7 cellular contexts compared by ENCODE assay signal in genomic region chr9:36321903-36322302, GRCh38.
DNase-seq lines count a peak whose midpoint lies in the region; ATAC-seq, FAIRE-seq and TF ChIP-seq lines count a peak whose summit lies in the region.
"Not testable (repeated sequence)": the region's sequence is repeated elsewhere in the genome, so short reads cannot be mapped to it uniquely, and the experiment has no call there.

No MANE protein-coding gene starts in this region.

- not testable (repeated sequence) for H3K4me3 ChIP-seq in A549; HEK293 (ENCODE audit: low read depth, low read length); Karpas-422 (ENCODE audit: low read length); K562

- H3K36me3 Mint-ChIP-seq in type B pancreatic cell, result not testable (repeated sequence)

- intact Hi-C loops in K562 (cut with micrococcal nuclease), result not testable (repeated sequence)

- peaks cover 16% of the 10 kb centered on the region for H3K9me3 ChIP-seq in A549
- H3K9me3 ChIP-seq in HEK293 (ENCODE audit: control insufficient read depth, insufficient read depth, low read depth, low read length); Karpas-422 (ENCODE audit: low read length); K562 (replicated peaks; ENCODE audit: control insufficient read depth, insufficient read depth, low read depth, low read length): not testable (repeated sequence)

- not testable (repeated sequence) for BruUV-seq in K562 (replicated peaks; lab: Mats Ljungman, UMichigan)

- POLR2A ChIA-PET in A549 (lab: Yijun Ruan, JAX); K562 (lab: Yijun Ruan, JAX): not testable (repeated sequence)
- POLR2A ChIA-PET in HEK293 (lab: Yijun Ruan, JAX), result interaction anchor here (0.6 kb wide), 1 partner anchor 8 kb away, joined by 6 read pairs; no protein-coding TSS in a partner anchor

- TF ChIP-seq POLR2A in A549 (IDR thresholded peaks at IDR 0.05; ENCODE audit: low read length); K562 (conservative IDR thresholded peaks at IDR 0.05): not testable (repeated sequence)

- H3K79me2 ChIP-seq in Karpas-422 (ENCODE audit: low read length); K562 (ENCODE audit: control insufficient read depth, insufficient read depth, low read length): not testable (repeated sequence)

- TF ChIP-seq EP300 in A549 (IDR thresholded peaks at IDR 0.05); K562 (IDR thresholded peaks at IDR 0.05; ENCODE audit: low read length): not testable (repeated sequence)

- not testable (repeated sequence) for H3K27me3 Mint-ChIP-seq in type B pancreatic cell

- FAIRE-seq in A549 (lab: Jason Lieb, UNC) (peak; percentile 51), urothelium cell line (lab: Jason Lieb, UNC) (peak; percentile 9)
- not testable (repeated sequence) for FAIRE-seq in K562 (lab: Jason Lieb, UNC)

- not testable (repeated sequence) for H3K9me2 ChIP-seq in Karpas-422 (replicated peaks; ENCODE audit: insufficient read depth, low read length)

- not testable (repeated sequence) for TF ChIP-seq RAD21 in A549 (conservative IDR thresholded peaks at IDR 0.05 in 1 of 2, IDR thresholded peaks at IDR 0.05 in 1 of 2); K562 (CRISPR knock-in tag; conservative IDR thresholded peaks at IDR 0.05 in 1 of 2, IDR thresholded peaks at IDR 0.05 in 1 of 2)

- peak overlapping the region; percentile 98 for H3K27ac Mint-ChIP-seq in type B pancreatic cell

- WGBS in A549 (ENCODE audit: missing lambda C conversion rate), result 87% methylated on average over 4 of the region's 4 CpGs
- WGBS in K562 (ENCODE audit: insufficient coverage, low coverage, missing lambda C conversion rate), result 0% methylated on average over 4 of the region's 4 CpGs

- not testable (repeated sequence) for DNase-seq in A549 (ENCODE audit: low read depth in 1 of 2, low spot score in 1 of 2); K562 (ENCODE audit: extremely low read depth in 1 of 4, low spot score in 3 of 4); epithelial cell of prostate (ENCODE audit: low read depth, low spot score); type B pancreatic cell (ENCODE audit: extremely low spot score, unreplicated experiment); urothelium cell line (ENCODE audit: low spot score)
- peak; percentile 22 for DNase-seq in Karpas-422

- in situ Hi-C loops in K562 (cut with MboI), result loop anchor here (5.0 kb wide), 1 partner anchor 70 kb away; no protein-coding TSS in a partner anchor

- ATAC-seq in A549, K562: not testable (repeated sequence)

- H3K4me3 Mint-ChIP-seq in type B pancreatic cell, result not testable (repeated sequence)

- H2AFZ ChIP-seq in Karpas-422 (ENCODE audit: low read length); K562 (ENCODE audit: low read depth, low read length): not testable (repeated sequence)

- H3K27me3 ChIP-seq in Karpas-422 (ENCODE audit: low read length); K562 (ENCODE audit: control insufficient read depth in 2 of 2, insufficient read depth in 2 of 2, low read length in 2 of 2): not testable (repeated sequence)

- peak overlapping the region in 1 of 2 experiments; percentile 99; a peak in 3 of 6 replicates for H3K27ac ChIP-seq in A549
- H3K27ac ChIP-seq in HEK293 (ENCODE audit: extremely low read depth, low read depth, low read length); Karpas-422 (ENCODE audit: low read length); K562 (ENCODE audit: extremely low read depth, low read depth, low read length): not testable (repeated sequence)
- peak overlapping the region; percentile 99 for H3K27ac ChIP-seq in epithelial cell of prostate

- not testable (repeated sequence) for H3K9ac ChIP-seq in Karpas-422 (ENCODE audit: low read length); K562 (ENCODE audit: insufficient read depth in 1 of 2, low read depth in 2 of 2, low read length in 2 of 2)

- H3K4me2 ChIP-seq in A549; Karpas-422 (ENCODE audit: low read depth, low read length, poor library complexity, severe bottlenecking); K562 (ENCODE audit: insufficient read depth, low read length): not testable (repeated sequence)

- peaks cover 40% of the 10 kb centered on the region for H3K4me1 ChIP-seq in A549
- not testable (repeated sequence) for H3K4me1 ChIP-seq in HEK293 (ENCODE audit: control insufficient read depth, insufficient read depth, low read length); Karpas-422 (ENCODE audit: low read length); K562 (replicated peaks in 1 of 2; ENCODE audit: control insufficient read depth in 2 of 2, insufficient read depth in 2 of 2, low read length in 2 of 2)

- not testable (repeated sequence) for TF ChIP-seq CTCF in A549 (IDR thresholded peaks at IDR 0.05); HEK293 (tag by site-specific recombination; IDR thresholded peaks at IDR 0.05); K562 (IDR thresholded peaks at IDR 0.05 in 2 of 3, conservative IDR thresholded peaks at IDR 0.05 in 1 of 3; ENCODE audit: insufficient read depth in 2 of 3, low read depth in 1 of 3, low read length in 3 of 3); type B pancreatic cell (conservative IDR thresholded peaks at IDR 0.05)

- H4K20me1 ChIP-seq in Karpas-422 (ENCODE audit: insufficient read depth, low read depth, low read length); K562 (replicated peaks; ENCODE audit: control insufficient read depth, insufficient read depth, low read length): not testable (repeated sequence)

- CTCF ChIA-PET in A549 (lab: Yijun Ruan, JAX), result interaction anchor here (1.4 to 2.8 kb wide), 2 partner anchors 19 to 74 kb away, joined by 3 to 10 read pairs; no protein-coding TSS in a partner anchor
- CTCF ChIA-PET in HEK293 (lab: Yijun Ruan, JAX); K562 (lab: Yijun Ruan, JAX; ENCODE audit: low intra/inter-chr PET ratio): not testable (repeated sequence)

- H3K9me3 Mint-ChIP-seq in type B pancreatic cell, result peaks cover 13% of the 10 kb centered on the region

- not testable (repeated sequence) for H3K9me1 ChIP-seq in K562 (ENCODE audit: control insufficient read depth, insufficient read depth, low read length)

- H3K36me3 ChIP-seq in HEK293 (ENCODE audit: control insufficient read depth in 2 of 2, insufficient read depth in 1 of 2, low read length in 2 of 2); Karpas-422 (ENCODE audit: insufficient read depth, low read length); K562 (ENCODE audit: control insufficient read depth, insufficient read depth, low read length): not testable (repeated sequence)

- not testable (repeated sequence) for H3K4me1 Mint-ChIP-seq in type B pancreatic cell (ENCODE audit: unreplicated experiment)

TF ChIP-seq in HEK293, 187 proteins besides CTCF, POLR2A, EP300 and RAD21:
- TF ChIP-seq ZNF146 (tag by site-specific recombination; IDR thresholded peaks at IDR 0.05) (peak; percentile 89), ZNF580 (tag by site-specific recombination; IDR thresholded peaks at IDR 0.05) (0 out of 2 replicates have a peak, but pooled peaks have one; percentile 49)

TF ChIP-seq in K562, 482 proteins besides CTCF, POLR2A, EP300 and RAD21:
- TF ChIP-seq ZNF146 (CRISPR knock-in tag; IDR thresholded peaks at IDR 0.05; ENCODE audit: unreplicated experiment) (peak; percentile 92), RBM25 (IDR thresholded peaks at IDR 0.05; ENCODE audit: low read depth, low read length, severe bottlenecking) (peak; percentile 58)
